In genomic region chr13:86974251-86974994, GRCh38 we compare ENCODE assay signal across 19 cellular contexts.
"Had no signal": no experiment of that assay in that cellular context is flagged by ENCODE, and none has a peak within 500 bp of the region (broad histone marks: within the 10 kb centered on the region; RNA-seq: fewer than 3 reads in every experiment).

No MANE protein-coding gene starts in this region.

- H3K4me1 ChIP-seq: ascending aorta, breast epithelium, esophagus muscularis mucosa, gastroesophageal sphincter, heart left ventricle, parathyroid adenoma, tibial nerve, uterus had no signal

- ATAC-seq: activated T-cell treated with anti-CD3 and anti-CD28 coated beads, Interleukin-2, amount 50 U/mL, for 72 hours; gastroesophageal sphincter; heart left ventricle; natural killer cell had no signal

- H3K36me3 Mint-ChIP-seq: natural killer cell had no signal

- H3K36me3 ChIP-seq: ascending aorta, breast epithelium, esophagus muscularis mucosa, gastroesophageal sphincter, heart left ventricle, tibial nerve, uterus had no signal

- H3K4me3 Mint-ChIP-seq: activated T-cell treated with anti-CD3 and anti-CD28 coated beads, Interleukin-2, amount 50 U/mL, for 72 hours; natural killer cell had no signal

- H3K27ac Mint-ChIP-seq: activated T-cell treated with anti-CD3 and anti-CD28 coated beads, Interleukin-2, amount 50 U/mL, for 72 hours; natural killer cell had no signal

- DNase-seq: activated CD4-positive, alpha-beta T cell treated with anti-CD3 and anti-CD28 coated beads for 1 hour; activated CD8-positive, alpha-beta memory T cell treated with anti-CD3 and anti-CD28 coated beads for 24 hours; activated CD8-positive, alpha-beta memory T cell treated with anti-CD3 and anti-CD28 coated beads, Interleukin-2, amount 50 U/mL, for 48 hours; activated effector memory CD4-positive, alpha-beta T cell treated with anti-CD3 and anti-CD28 coated beads, Interleukin-2, amount 50 U/mL, for 16 hours; activated naive CD4-positive, alpha-beta T cell treated with anti-CD3 and anti-CD28 coated beads, Interleukin-2, amount 50 U/mL, for 16 hours; activated T-cell treated with anti-CD3 and anti-CD28 coated beads, Interleukin-2, amount 50 U/mL, for 72 hours; cerebellar nuclear complex; effector CD4-positive, alpha-beta T cell; natural killer cell; stimulated activated naive CD4-positive, alpha-beta T cell treated with Interleukin-2 at 50 U/mL for 16 hours; uterus had no signal

- H3K4me1 Mint-ChIP-seq: natural killer cell had no signal

- H2AFZ ChIP-seq: parathyroid adenoma had no signal

- H3K9me3 ChIP-seq: ascending aorta, breast epithelium, esophagus muscularis mucosa, gastroesophageal sphincter, heart left ventricle, tibial nerve, uterus had no signal

- H3K27me3 ChIP-seq: ascending aorta, esophagus muscularis mucosa, gastroesophageal sphincter, heart left ventricle, tibial nerve, uterus had no signal

- H3K27ac ChIP-seq: ascending aorta, breast epithelium, esophagus muscularis mucosa, gastroesophageal sphincter, heart left ventricle, parathyroid adenoma, tibial nerve, uterus, VCaP had no signal

- H3K79me2 ChIP-seq: parathyroid adenoma had no signal

- H3K9ac ChIP-seq: parathyroid adenoma had no signal

- H3K4me3 ChIP-seq: ascending aorta, breast epithelium, esophagus muscularis mucosa, gastroesophageal sphincter, heart left ventricle, tibial nerve, uterus had no signal
